In the genomic region with DNA sequence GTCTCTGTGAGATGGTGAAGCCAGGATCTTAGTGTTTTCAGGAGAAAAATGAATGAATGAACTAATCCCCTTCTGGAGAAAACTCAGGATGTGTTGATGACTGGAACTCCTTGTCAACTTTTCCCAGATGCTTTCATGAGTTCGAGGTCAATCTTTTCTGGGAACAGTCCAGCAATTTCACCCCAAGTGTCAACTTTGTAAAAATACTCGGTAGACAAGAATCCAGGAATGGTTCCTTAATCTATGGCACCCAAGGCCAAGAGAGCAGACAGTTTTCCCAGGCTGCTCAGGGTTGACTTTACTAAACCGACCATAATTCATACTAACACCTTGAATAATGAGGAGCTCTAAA, we compare ENCODE assay signal across 1 cellular context.
TF ChIP-seq lines count a peak whose summit lies in the region.

No MANE protein-coding gene starts in this region.

TF ChIP-seq in A549, 52 proteins besides CTCF, POLR2A, EP300 and RAD21 (continued from another document):
- TF ChIP-seq MAFK (IDR thresholded peaks at IDR 0.05; ENCODE audit: partially characterized antibody) (no peak), KDM5A (IDR thresholded peaks at IDR 0.05) (no peak), CHD4 (IDR thresholded peaks at IDR 0.05; ENCODE audit: borderline replicate concordance) (no peak)
